17 cellular contexts compared by ENCODE assay signal in genomic region chr16:9114842-9115241, GRCh38. TPM values are rescaled to one million over a fixed set of nuclear protein-coding genes. Genes with fewer than 3 reads are reported as not detected.
A peak's percentile ranks its signal among the peaks of the same experiment; 100 is the strongest.
DNase-seq lines count a peak whose midpoint lies in the region; ATAC-seq and TF ChIP-seq lines count a peak whose summit lies in the region.
"Had no signal": no experiment of that assay in that cellular context is flagged by ENCODE, and none has a peak within 500 bp of the region (broad histone marks: within the 10 kb centered on the region; RNA-seq: fewer than 3 reads in every experiment).

No MANE protein-coding gene starts in this region.

- H3K4me3 Mint-ChIP-seq in activated naive CD8-positive, alpha-beta T cell, result no peak overlapping the region
- H3K4me3 Mint-ChIP-seq in stimulated activated effector memory CD8-positive, alpha-beta T cell treated with anti-CD3 and anti-CD28 coated beads, Interleukin-12 subunit alpha, Interleukin-12 subunit beta, amount 100 ng/mL, for 72 hours, result no peak overlapping the region

- WGBS in esophagus squamous epithelium, 2 donors, result 85 to 93% methylated on average over 3 of the region's 3 CpGs

- H3K4me3 ChIP-seq in esophagus squamous epithelium, result no peak overlapping the region
- H3K4me3 ChIP-seq: dorsolateral prefrontal cortex, ovary, SJSA1 had no signal

- peaks cover 5 to 92% (median 38%) of the 10 kb centered on the region in 3 donors for H3K4me1 ChIP-seq in esophagus squamous epithelium

- peaks cover 0 to 66% (median 12%) of the 10 kb centered on the region in 3 donors for H3K36me3 ChIP-seq in esophagus squamous epithelium
- H3K36me3 ChIP-seq: ovary had no signal

- no peak for TF ChIP-seq CTCF in esophagus squamous epithelium (IDR thresholded peaks at IDR 0.05)

- ATAC-seq in left ventricle myocardium superior, result peak; percentile 11
- ATAC-seq in stimulated activated effector memory CD8-positive, alpha-beta T cell treated with anti-CD3 and anti-CD28 coated beads, Interleukin-12 subunit alpha, Interleukin-12 subunit beta, amount 100 ng/mL, for 72 hours, result no peak

- H3K27me3 ChIP-seq in esophagus squamous epithelium, result no peaks in the 10 kb centered on the region
- H3K27me3 ChIP-seq: dorsolateral prefrontal cortex, ovary, SJSA1 had no signal

- no peaks in the 10 kb centered on the region for H3K9me3 ChIP-seq in esophagus squamous epithelium
- H3K9me3 ChIP-seq: ovary, SJSA1 had no signal

- H3K36me3 Mint-ChIP-seq in activated naive CD8-positive, alpha-beta T cell, result peaks cover 12% of the 10 kb centered on the region
- peaks cover 100% of the 10 kb centered on the region for H3K36me3 Mint-ChIP-seq in stimulated activated effector memory CD8-positive, alpha-beta T cell treated with anti-CD3 and anti-CD28 coated beads, Interleukin-12 subunit alpha, Interleukin-12 subunit beta, amount 100 ng/mL, for 72 hours

- peak overlapping the region in 3 of 4 donors; percentile 11 to 48 (median 37) for H3K27ac ChIP-seq in esophagus squamous epithelium
- H3K27ac ChIP-seq: dorsolateral prefrontal cortex, ovary, SJSA1 had no signal

- H3K27ac Mint-ChIP-seq in activated naive CD8-positive, alpha-beta T cell, result peak overlapping the region; percentile 86
- peak overlapping the region; percentile 80 for H3K27ac Mint-ChIP-seq in stimulated activated effector memory CD8-positive, alpha-beta T cell treated with anti-CD3 and anti-CD28 coated beads, Interleukin-12 subunit alpha, Interleukin-12 subunit beta, amount 100 ng/mL, for 72 hours

- H3K4me1 Mint-ChIP-seq in activated naive CD8-positive, alpha-beta T cell (ENCODE audit: low read depth), result peaks cover 92% of the 10 kb centered on the region
- H3K4me1 Mint-ChIP-seq in stimulated activated effector memory CD8-positive, alpha-beta T cell treated with anti-CD3 and anti-CD28 coated beads, Interleukin-12 subunit alpha, Interleukin-12 subunit beta, amount 100 ng/mL, for 72 hours, result peaks cover 65% of the 10 kb centered on the region

- no peaks in the 10 kb centered on the region for H3K27me3 Mint-ChIP-seq in activated naive CD8-positive, alpha-beta T cell

- intact Hi-C loops in left ventricle myocardium superior (cut with micrococcal nuclease) (no loop called here), cardiac septum (cut with DNase I) (no loop called here), esophagus squamous epithelium (cut with DNase I) (no loop called here)

- no peaks in the 10 kb centered on the region for H3K9me3 Mint-ChIP-seq in activated naive CD8-positive, alpha-beta T cell (ENCODE audit: low read depth)
- H3K9me3 Mint-ChIP-seq in stimulated activated effector memory CD8-positive, alpha-beta T cell treated with anti-CD3 and anti-CD28 coated beads, Interleukin-12 subunit alpha, Interleukin-12 subunit beta, amount 100 ng/mL, for 72 hours, result no peaks in the 10 kb centered on the region

- DNase-seq in left ventricle myocardium superior, result no peak
- DNase-seq in cardiac septum (ENCODE audit: low spot score), result no peak
- DNase-seq in esophagus squamous epithelium (lab: John Stamatoyannopoulos, UW), result no peak
- no peak for DNase-seq in stimulated activated effector memory CD8-positive, alpha-beta T cell treated with anti-CD3 and anti-CD28 coated beads, Interleukin-12 subunit alpha, Interleukin-12 subunit beta, amount 100 ng/mL, for 72 hours (ENCODE audit: low spot score in 2 of 2)
- no peak for DNase-seq in NCI-H1105 (lab: John Stamatoyannopoulos, UW)
- no peak for DNase-seq in NCI-H526 (lab: John Stamatoyannopoulos, UW)
- no peak for DNase-seq in UCSD-AML1 (lab: John Stamatoyannopoulos, UW; ENCODE audit: unreplicated experiment)
- DNase-seq: anterior cingulate cortex, DMS79 treated with DMSO at 0.1 percent for 48 hours, dorsolateral prefrontal cortex, H7, NCI-H1092 treated with DMSO at 0.1 percent for 48 hours, NCI-H2171 treated with DMSO at 0.1 percent for 48 hours, ovary, small intestine had no signal

- TF ChIP-seq POLR2A in esophagus squamous epithelium (IDR thresholded peaks at IDR 0.05), result no peak

RNA-seq across cellular contexts. Expression of gene HAPSTR1, which starts 23.4 kb away (rescaled TPM):
- 53.0 TPM for total RNA-seq in left ventricle myocardium superior
- 59.6 TPM for total RNA-seq in cardiac septum
- 10 to 100 TPM; 37.8 to 59.8 (median 47.0) TPM for total RNA-seq in esophagus squamous epithelium
